In the genomic region with DNA sequence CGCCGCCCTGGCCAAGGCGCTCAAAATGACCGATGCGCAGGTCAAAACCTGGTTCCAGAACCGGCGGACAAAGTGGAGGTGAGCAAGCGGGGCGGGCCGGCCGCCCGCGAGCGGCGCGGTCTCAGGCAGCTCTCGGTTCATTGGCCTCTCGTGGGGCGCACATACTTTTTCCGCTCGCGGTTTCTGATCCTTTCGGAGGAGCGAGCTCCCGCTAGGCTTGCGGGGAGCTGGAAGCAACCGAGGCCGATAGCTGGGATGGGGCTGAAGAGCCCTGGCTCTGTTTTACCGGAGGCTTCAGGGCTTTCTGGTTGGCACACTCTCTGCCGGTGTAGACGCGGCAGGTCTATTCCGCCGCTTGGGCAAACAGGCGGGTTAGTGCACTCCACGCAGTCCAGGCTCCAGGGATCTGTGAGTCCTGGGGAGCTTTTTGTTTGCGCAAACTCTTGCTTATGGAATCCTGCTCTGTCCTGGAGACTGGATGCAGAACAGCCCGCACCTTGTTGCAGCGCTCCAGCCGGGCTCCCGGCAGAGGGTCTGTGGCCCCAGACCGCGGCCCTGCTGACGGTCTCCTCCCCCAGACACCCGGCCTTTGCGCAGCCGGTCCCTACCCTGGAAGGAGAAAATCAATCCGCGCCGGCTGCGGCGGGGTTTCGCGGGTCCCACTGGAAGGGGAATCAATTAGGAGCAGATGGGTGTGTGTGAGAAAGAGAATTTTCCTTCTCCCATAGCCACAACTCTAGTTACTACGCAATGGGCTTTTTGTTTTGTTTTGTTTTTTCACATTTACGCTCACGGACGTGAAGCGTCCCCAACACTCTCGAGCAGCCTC, we compare ENCODE assay signal across 14 cellular contexts. TPM values are rescaled to one million over a fixed set of nuclear protein-coding genes. Genes with fewer than 3 reads are reported as not detected.
DNase-seq lines count a peak whose midpoint lies in the region; TF ChIP-seq lines count a peak whose summit lies in the region.
"Had no signal": no experiment of that assay in that cellular context is flagged by ENCODE, and none has a peak within 500 bp of the region (broad histone marks: within the 10 kb centered on the region; RNA-seq: fewer than 3 reads in every experiment).

No MANE protein-coding gene starts in this region.

- H3K27ac ChIP-seq in BLaER1 treated with 17β-estradiol and CSF1 and Interleukin-3, amounts not matched to agents 10 nM and 100 nM = peak overlapping the region in 1 of 11 experiments; percentile 36; a peak in 1 of 22 replicates
- H3K27ac ChIP-seq in GM23248 = no peak overlapping the region
- H3K27ac ChIP-seq in effector memory CD4-positive, alpha-beta T cell (ENCODE audit: insufficient read depth, low read length, poor library complexity, severe bottlenecking) = no peak overlapping the region
- no peak overlapping the region for H3K27ac ChIP-seq in transverse colon
- H3K27ac ChIP-seq: body of pancreas had no signal

- peaks cover 16% of the 10 kb centered on the region for H3K4me1 Mint-ChIP-seq in osteocyte (ENCODE audit: unreplicated experiment)

- no peak overlapping the region for H3K27ac Mint-ChIP-seq in osteocyte (ENCODE audit: unreplicated experiment)
- H3K27ac Mint-ChIP-seq: natural killer cell treated with Interleukin-12 subunit alpha and Interleukin-12 subunit beta and Interleukin-15 and Interleukin-18, amount 100 ng/mL, for 72 hours had no signal

- no peak overlapping the region for H2AFZ ChIP-seq in GM23248

- H3K36me3 ChIP-seq in BLaER1 treated with 17β-estradiol and CSF1 and Interleukin-3, amounts not matched to agents 10 nM and 100 nM = no peaks in the 10 kb centered on the region
- H3K36me3 ChIP-seq in GM23248 (ENCODE audit: low read depth) (no peaks in the 10 kb centered on the region), transverse colon (no peaks in the 10 kb centered on the region)
- H3K36me3 ChIP-seq in effector memory CD4-positive, alpha-beta T cell (ENCODE audit: control insufficient read depth, insufficient read depth, low read length) = no peaks in the 10 kb centered on the region

- DNase-seq in GM23248 = peak; percentile 38
- no peak for DNase-seq in effector memory CD4-positive, alpha-beta T cell
- no peak for DNase-seq in osteocyte (ENCODE audit: extremely low spot score, unreplicated experiment)
- DNase-seq in NCI-H1092 treated with DMSO at 0.1 percent for 48 hours (lab: John Stamatoyannopoulos, UW) = no peak
- DNase-seq in transverse colon = no peak
- DNase-seq in hippocampal formation (lab: John Stamatoyannopoulos, UW) = no peak
- DNase-seq in stimulated activated CD4-positive, alpha-beta T cell treated with anti-CD3 and anti-CD28 coated beads, Interleukin-2, amount 100 ng/mL, for 48 hours = no peak
- DNase-seq: body of pancreas, NCI-H146, NCI-H748 treated with DMSO at 0.1 percent for 48 hours had no signal

- H3K9me3 ChIP-seq in BLaER1 treated with 17β-estradiol and CSF1 and Interleukin-3, amounts not matched to agents 10 nM and 100 nM (replicated peaks in 1 of 11) = peaks cover 0 to 13% (median 5%) of the 10 kb centered on the region in 11 experiments; a peak in 8 of 22 replicates
- H3K9me3 ChIP-seq in GM23248 (ENCODE audit: low read depth) (no peaks in the 10 kb centered on the region), transverse colon (no peaks in the 10 kb centered on the region)
- no peaks in the 10 kb centered on the region for H3K9me3 ChIP-seq in effector memory CD4-positive, alpha-beta T cell (ENCODE audit: control insufficient read depth, low read length)
- H3K9me3 ChIP-seq: body of pancreas had no signal

- intact Hi-C loops in transverse colon (cut with DNase I; ENCODE audit: low total_unique reads) = no loop called here

- peak overlapping the region; percentile 6 to 93 (median 57); a peak in 21 of 22 replicates for H3K4me2 ChIP-seq in BLaER1 treated with 17β-estradiol and CSF1 and Interleukin-3, amounts not matched to agents 10 nM and 100 nM
- no peak overlapping the region for H3K4me2 ChIP-seq in GM23248 (ENCODE audit: unreplicated experiment)

- H3K9me2 ChIP-seq in GM23248 (ENCODE audit: insufficient read depth) = no peaks in the 10 kb centered on the region

- H3K9ac ChIP-seq in BLaER1 treated with 17β-estradiol and CSF1 and Interleukin-3, amounts not matched to agents 10 nM and 100 nM = peak overlapping the region in 2 of 11 experiments; percentile 18 to 22; a peak in 2 of 22 replicates
- no peak overlapping the region for H3K9ac ChIP-seq in GM23248

- peak overlapping the region in 6 of 10 experiments; percentile 31 to 60 (median 42); a peak in 11 of 20 replicates for H3K4me3 ChIP-seq in BLaER1 treated with 17β-estradiol and CSF1 and Interleukin-3, amounts not matched to agents 10 nM and 100 nM
- H3K4me3 ChIP-seq in GM23248 (no peak overlapping the region), transverse colon (peak overlapping the region in 1 of 4 donors; percentile 23)
- peak overlapping the region; percentile 30 for H3K4me3 ChIP-seq in effector memory CD4-positive, alpha-beta T cell (ENCODE audit: insufficient read depth, low read depth, low read length, poor library complexity, severe bottlenecking)
- H3K4me3 ChIP-seq: body of pancreas had no signal

- no peak for TF ChIP-seq EP300 in transverse colon (IDR thresholded peaks at IDR 0.05; ENCODE audit: low read depth)

- peak overlapping the region; percentile 27 for H3K4me3 Mint-ChIP-seq in osteocyte (ENCODE audit: unreplicated experiment)

- H3K36me3 Mint-ChIP-seq in osteocyte (ENCODE audit: unreplicated experiment) = no peaks in the 10 kb centered on the region
- H3K36me3 Mint-ChIP-seq: natural killer cell treated with Interleukin-12 subunit alpha and Interleukin-12 subunit beta and Interleukin-15 and Interleukin-18, amount 100 ng/mL, for 72 hours had no signal

- peaks cover 100% of the 10 kb centered on the region in 11 experiments for H3K27me3 ChIP-seq in BLaER1 treated with 17β-estradiol and CSF1 and Interleukin-3, amounts not matched to agents 10 nM and 100 nM
- H3K27me3 ChIP-seq in GM23248 (replicated peaks; ENCODE audit: insufficient read depth) (peaks cover 100% of the 10 kb centered on the region), transverse colon (peaks cover 100% of the 10 kb centered on the region)
- H3K27me3 ChIP-seq in effector memory CD4-positive, alpha-beta T cell (replicated peaks; ENCODE audit: control insufficient read depth, insufficient read depth, low read length, poor library complexity, severe bottlenecking) = peaks cover 93% of the 10 kb centered on the region

- H3K27me3 Mint-ChIP-seq in osteocyte (ENCODE audit: unreplicated experiment) = peaks cover 89% of the 10 kb centered on the region

- no peaks in the 10 kb centered on the region for H3K79me2 ChIP-seq in GM23248 (ENCODE audit: insufficient read depth)

- peaks cover 0 to 91% (median 81%) of the 10 kb centered on the region in 11 experiments; a peak in 18 of 22 replicates for H4K20me1 ChIP-seq in BLaER1 treated with 17β-estradiol and CSF1 and Interleukin-3, amounts not matched to agents 10 nM and 100 nM
- H4K20me1 ChIP-seq in GM23248 (ENCODE audit: insufficient read depth) = no peaks in the 10 kb centered on the region

- TF ChIP-seq CTCF in osteocyte (IDR thresholded peaks at IDR 0.05) (no peak), transverse colon (IDR thresholded peaks at IDR 0.05) (no peak)

- H3F3A ChIP-seq in GM23248 (ENCODE audit: insufficient read depth) = no peaks in the 10 kb centered on the region

- H3K9me3 Mint-ChIP-seq in osteocyte (ENCODE audit: unreplicated experiment) = no peaks in the 10 kb centered on the region
- H3K9me3 Mint-ChIP-seq: natural killer cell treated with Interleukin-12 subunit alpha and Interleukin-12 subunit beta and Interleukin-15 and Interleukin-18, amount 100 ng/mL, for 72 hours had no signal

- in situ Hi-C loops in GM23248 (cut with MboI) = no loop called here
- in situ Hi-C loops in transverse colon (cut with MboI; ENCODE audit: low pct_ligation_motif_present in 1 of 4, low pct_unique_long_range_greater_than_20kb in 1 of 4, low sequenced_read_pairs in 3 of 4) = no loop called here

- no peak for TF ChIP-seq POLR2A in transverse colon (IDR thresholded peaks at IDR 0.05)

- WGBS in GM23248 (ENCODE audit: low coverage in 1 of 2, low lambda C conversion rate in 2 of 2, missing lambda C conversion rate in 2 of 2), 2 experiments = 2 to 3% methylated on average over 60 of the region's 60 CpGs
- 9% methylated on average over 35 of the region's 60 CpGs; no CpG with 5 or more reads in 1 of the 2 donors for WGBS in transverse colon (ENCODE audit: low coverage in 1 of 2), 2 donors

- peaks cover 0 to 53% (median 24%) of the 10 kb centered on the region in 10 experiments; a peak in 18 of 20 replicates for H3K4me1 ChIP-seq in BLaER1 treated with 17β-estradiol and CSF1 and Interleukin-3, amounts not matched to agents 10 nM and 100 nM
- H3K4me1 ChIP-seq in GM23248 (ENCODE audit: insufficient read depth) (no peaks in the 10 kb centered on the region), transverse colon (peaks cover 9 to 42% (median 26%) of the 10 kb centered on the region in 4 donors)
- peaks cover 37% of the 10 kb centered on the region for H3K4me1 ChIP-seq in effector memory CD4-positive, alpha-beta T cell (ENCODE audit: control insufficient read depth, insufficient read depth, low read length, poor library complexity, severe bottlenecking)

RNA-seq across cellular contexts. Expression of gene TLX1, which starts 3.4 kb away (rescaled TPM):
- not detected in 2 replicates for total RNA-seq in GM23248 (2014; rRNA removed; shearing (Covaris generic))
- polyA plus RNA-seq in GM23248 (2016; fragmentation: Nextera tagmentation; extraction: Ambion mirVana) = not detected in 2 replicates
- not detected in 2 replicates for total RNA-seq in osteocyte
- under 1 TPM in 2 of 4 donors, not detected in 2; 0.14 to 0.60 TPM for total RNA-seq in transverse colon
- total RNA-seq: activated CD8-positive, alpha-beta memory T cell treated with anti-CD3 and anti-CD28 coated beads for 36 hours; H4; natural killer cell treated with Interleukin-12 subunit alpha and Interleukin-12 subunit beta and Interleukin-15 and Interleukin-18, amount 100 ng/mL, for 72 hours had no signal
